1 cellular context compared by ENCODE assay signal in genomic region chr20:3795511-3796468, GRCh38.
TF ChIP-seq lines count a peak whose summit lies in the region.

CDC25B (plus strand) TSS chr20:3796310; CDS start chr20:3796532, 222 bp downstream.

TF ChIP-seq in HepG2, 621 proteins besides CTCF, POLR2A, EP300 and RAD21 (continued from another document and continues in another):
- TF ChIP-seq NCOA1 (CRISPR knock-in tag; IDR thresholded peaks at IDR 0.05) = no peak
- TF ChIP-seq, protein P1, sequence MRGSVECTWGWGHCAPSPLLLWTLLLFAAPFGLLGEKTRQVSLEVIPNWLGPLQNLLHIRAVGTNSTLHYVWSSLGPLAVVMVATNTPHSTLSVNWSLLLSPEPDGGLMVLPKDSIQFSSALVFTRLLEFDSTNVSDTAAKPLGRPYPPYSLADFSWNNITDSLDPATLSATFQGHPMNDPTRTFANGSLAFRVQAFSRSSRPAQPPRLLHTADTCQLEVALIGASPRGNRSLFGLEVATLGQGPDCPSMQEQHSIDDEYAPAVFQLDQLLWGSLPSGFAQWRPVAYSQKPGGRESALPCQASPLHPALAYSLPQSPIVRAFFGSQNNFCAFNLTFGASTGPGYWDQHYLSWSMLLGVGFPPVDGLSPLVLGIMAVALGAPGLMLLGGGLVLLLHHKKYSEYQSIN (CRISPR knock-in tag; IDR thresholded peaks at IDR 0.05; ENCODE audit: borderline replicate concordance) = no peak
- TF ChIP-seq ELF1 (CRISPR knock-in tag; IDR thresholded peaks at IDR 0.05) = peak; percentile 77
- TF ChIP-seq ZNF724P (CRISPR knock-in tag; IDR thresholded peaks at IDR 0.05; ENCODE audit: borderline replicate concordance) = no peak
- peak; percentile 80; the same call in 1 of the 3 replicates for TF ChIP-seq MXI1 (IDR thresholded peaks at IDR 0.05; ENCODE audit: borderline replicate concordance, low read depth, low read length)
- peak; percentile 60; the same call in 1 of the 2 replicates for TF ChIP-seq ZFP90 (CRISPR knock-in tag; IDR thresholded peaks at IDR 0.05; ENCODE audit: borderline replicate concordance)
- TF ChIP-seq SP1 (IDR thresholded peaks at IDR 0.05) = no peak
- TF ChIP-seq SP1 (CRISPR knock-in tag; IDR thresholded peaks at IDR 0.05) = peak; percentile 59
- no peak for TF ChIP-seq CBX2 (IDR thresholded peaks at IDR 0.05; ENCODE audit: low read depth, low read length)
- TF ChIP-seq CBX2 (CRISPR knock-in tag; IDR thresholded peaks at IDR 0.05; ENCODE audit: low read depth) = 0 out of 2 replicates have a peak, but pooled peaks have one; percentile 19
- no peak for TF ChIP-seq EZH2 (conservative IDR thresholded peaks at IDR 0.05; ENCODE audit: low read depth, low read length)
- TF ChIP-seq, protein P2, sequence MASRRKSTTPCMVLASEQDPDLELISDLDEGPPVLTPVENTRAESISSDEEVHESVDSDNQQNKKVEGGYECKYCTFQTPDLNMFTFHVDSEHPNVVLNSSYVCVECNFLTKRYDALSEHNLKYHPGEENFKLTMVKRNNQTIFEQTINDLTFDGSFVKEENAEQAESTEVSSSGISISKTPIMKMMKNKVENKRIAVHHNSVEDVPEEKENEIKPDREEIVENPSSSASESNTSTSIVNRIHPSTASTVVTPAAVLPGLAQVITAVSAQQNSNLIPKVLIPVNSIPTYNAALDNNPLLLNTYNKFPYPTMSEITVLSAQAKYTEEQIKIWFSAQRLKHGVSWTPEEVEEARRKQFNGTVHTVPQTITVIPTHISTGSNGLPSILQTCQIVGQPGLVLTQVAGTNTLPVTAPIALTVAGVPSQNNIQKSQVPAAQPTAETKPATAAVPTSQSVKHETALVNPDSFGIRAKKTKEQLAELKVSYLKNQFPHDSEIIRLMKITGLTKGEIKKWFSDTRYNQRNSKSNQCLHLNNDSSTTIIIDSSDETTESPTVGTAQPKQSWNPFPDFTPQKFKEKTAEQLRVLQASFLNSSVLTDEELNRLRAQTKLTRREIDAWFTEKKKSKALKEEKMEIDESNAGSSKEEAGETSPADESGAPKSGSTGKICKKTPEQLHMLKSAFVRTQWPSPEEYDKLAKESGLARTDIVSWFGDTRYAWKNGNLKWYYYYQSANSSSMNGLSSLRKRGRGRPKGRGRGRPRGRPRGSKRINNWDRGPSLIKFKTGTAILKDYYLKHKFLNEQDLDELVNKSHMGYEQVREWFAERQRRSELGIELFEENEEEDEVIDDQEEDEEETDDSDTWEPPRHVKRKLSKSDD (CRISPR knock-in tag; IDR thresholded peaks at IDR 0.05; ENCODE audit: low read depth) = peak; percentile 93
- TF ChIP-seq E2F5 (CRISPR knock-in tag; conservative IDR thresholded peaks at IDR 0.05) = peak; percentile 93
- no peak for TF ChIP-seq PPARG (CRISPR knock-in tag; conservative IDR thresholded peaks at IDR 0.05)
- TF ChIP-seq KDM3A (CRISPR knock-in tag; IDR thresholded peaks at IDR 0.05; ENCODE audit: low read depth) = peak; percentile 57; the same call in 1 of the 2 replicates
- TF ChIP-seq JARID2 (CRISPR knock-in tag; IDR thresholded peaks at IDR 0.05; ENCODE audit: insufficient replicate concordance) = no peak
- peak; percentile 76; the same call in 1 of the 2 replicates for TF ChIP-seq ZNF24 (IDR thresholded peaks at IDR 0.05)
- TF ChIP-seq ZNF556 (CRISPR knock-in tag; IDR thresholded peaks at IDR 0.05; ENCODE audit: borderline replicate concordance) = peak; percentile 89; the same call in 1 of the 2 replicates
- TF ChIP-seq, protein P3, sequence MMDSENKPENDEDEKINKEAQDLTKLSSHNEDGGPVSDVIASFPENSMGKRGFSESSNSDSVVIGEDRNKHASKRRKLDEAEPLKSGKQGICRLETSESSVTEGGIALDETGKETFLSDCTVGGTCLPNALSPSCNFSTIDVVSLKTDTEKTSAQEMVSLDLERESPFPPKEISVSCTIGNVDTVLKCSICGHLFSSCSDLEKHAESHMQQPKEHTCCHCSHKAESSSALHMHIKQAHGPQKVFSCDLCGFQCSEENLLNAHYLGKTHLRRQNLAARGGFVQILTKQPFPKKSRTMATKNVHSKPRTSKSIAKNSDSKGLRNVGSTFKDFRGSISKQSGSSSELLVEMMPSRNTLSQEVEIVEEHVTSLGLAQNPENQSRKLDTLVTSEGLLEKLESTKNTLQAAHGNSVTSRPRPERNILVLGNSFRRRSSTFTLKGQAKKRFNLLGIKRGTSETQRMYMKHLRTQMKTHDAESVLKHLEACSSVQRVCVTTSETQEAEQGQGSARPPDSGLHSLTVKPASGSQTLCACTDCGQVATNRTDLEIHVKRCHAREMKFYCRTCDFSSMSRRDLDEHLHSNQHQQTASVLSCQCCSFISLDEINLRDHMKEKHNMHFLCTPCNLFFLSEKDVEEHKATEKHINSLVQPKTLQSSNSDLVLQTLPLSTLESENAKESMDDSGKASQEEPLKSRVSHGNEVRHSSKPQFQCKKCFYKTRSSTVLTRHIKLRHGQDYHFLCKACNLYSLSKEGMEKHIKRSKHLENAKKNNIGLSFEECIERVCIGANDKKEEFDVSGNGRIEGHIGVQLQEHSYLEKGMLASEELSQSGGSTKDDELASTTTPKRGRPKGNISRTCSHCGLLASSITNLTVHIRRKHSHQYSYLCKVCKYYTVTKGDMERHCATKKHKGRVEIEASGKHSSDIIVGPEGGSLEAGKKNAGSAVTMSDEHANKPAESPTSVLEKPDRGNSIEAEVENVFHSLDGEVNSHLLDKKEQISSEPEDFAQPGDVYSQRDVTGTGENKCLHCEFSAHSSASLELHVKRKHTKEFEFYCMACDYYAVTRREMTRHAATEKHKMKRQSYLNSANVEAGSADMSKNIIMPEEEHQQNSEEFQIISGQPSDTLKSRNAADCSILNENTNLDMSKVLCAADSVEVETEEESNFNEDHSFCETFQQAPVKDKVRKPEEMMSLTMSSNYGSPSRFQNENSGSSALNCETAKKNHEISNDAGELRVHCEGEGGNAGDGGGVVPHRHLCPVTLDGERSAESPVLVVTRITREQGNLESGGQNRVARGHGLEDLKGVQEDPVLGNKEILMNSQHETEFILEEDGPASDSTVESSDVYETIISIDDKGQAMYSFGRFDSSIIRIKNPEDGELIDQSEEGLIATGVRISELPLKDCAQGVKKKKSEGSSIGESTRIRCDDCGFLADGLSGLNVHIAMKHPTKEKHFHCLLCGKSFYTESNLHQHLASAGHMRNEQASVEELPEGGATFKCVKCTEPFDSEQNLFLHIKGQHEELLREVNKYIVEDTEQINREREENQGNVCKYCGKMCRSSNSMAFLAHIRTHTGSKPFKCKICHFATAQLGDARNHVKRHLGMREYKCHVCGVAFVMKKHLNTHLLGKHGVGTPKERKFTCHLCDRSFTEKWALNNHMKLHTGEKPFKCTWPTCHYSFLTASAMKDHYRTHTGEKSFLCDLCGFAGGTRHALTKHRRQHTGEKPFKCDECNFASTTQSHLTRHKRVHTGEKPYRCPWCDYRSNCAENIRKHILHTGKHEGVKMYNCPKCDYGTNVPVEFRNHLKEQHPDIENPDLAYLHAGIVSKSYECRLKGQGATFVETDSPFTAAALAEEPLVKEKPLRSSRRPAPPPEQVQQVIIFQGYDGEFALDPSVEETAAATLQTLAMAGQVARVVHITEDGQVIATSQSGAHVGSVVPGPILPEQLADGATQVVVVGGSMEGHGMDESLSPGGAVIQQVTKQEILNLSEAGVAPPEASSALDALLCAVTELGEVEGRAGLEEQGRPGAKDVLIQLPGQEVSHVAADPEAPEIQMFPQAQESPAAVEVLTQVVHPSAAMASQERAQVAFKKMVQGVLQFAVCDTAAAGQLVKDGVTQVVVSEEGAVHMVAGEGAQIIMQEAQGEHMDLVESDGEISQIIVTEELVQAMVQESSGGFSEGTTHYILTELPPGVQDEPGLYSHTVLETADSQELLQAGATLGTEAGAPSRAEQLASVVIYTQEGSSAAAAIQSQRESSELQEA (CRISPR knock-in tag; IDR thresholded peaks at IDR 0.05; ENCODE audit: not compliant biosample characterization) = no peak
- no peak; the same call in 1 of the 2 replicates for TF ChIP-seq DMTF1 (CRISPR knock-in tag; IDR thresholded peaks at IDR 0.05)
- TF ChIP-seq MEIS2 (CRISPR knock-in tag; IDR thresholded peaks at IDR 0.05) = peak; percentile 83
- peak; percentile 41 for TF ChIP-seq HOXA5 (CRISPR knock-in tag; IDR thresholded peaks at IDR 0.05)
- no peak; the same call in 1 of the 2 replicates for TF ChIP-seq ARID2 (CRISPR knock-in tag; IDR thresholded peaks at IDR 0.05; ENCODE audit: borderline replicate concordance)
- TF ChIP-seq ZNF7 (CRISPR knock-in tag; IDR thresholded peaks at IDR 0.05) = no peak
- TF ChIP-seq ISL2 (CRISPR knock-in tag; IDR thresholded peaks at IDR 0.05) = peak; percentile 21; the same call in 1 of the 2 replicates
- TF ChIP-seq KDM6A (CRISPR knock-in tag; IDR thresholded peaks at IDR 0.05; ENCODE audit: low read depth) = no peak
- no peak for TF ChIP-seq SMARCC2 (IDR thresholded peaks at IDR 0.05)
- TF ChIP-seq, protein P4, sequence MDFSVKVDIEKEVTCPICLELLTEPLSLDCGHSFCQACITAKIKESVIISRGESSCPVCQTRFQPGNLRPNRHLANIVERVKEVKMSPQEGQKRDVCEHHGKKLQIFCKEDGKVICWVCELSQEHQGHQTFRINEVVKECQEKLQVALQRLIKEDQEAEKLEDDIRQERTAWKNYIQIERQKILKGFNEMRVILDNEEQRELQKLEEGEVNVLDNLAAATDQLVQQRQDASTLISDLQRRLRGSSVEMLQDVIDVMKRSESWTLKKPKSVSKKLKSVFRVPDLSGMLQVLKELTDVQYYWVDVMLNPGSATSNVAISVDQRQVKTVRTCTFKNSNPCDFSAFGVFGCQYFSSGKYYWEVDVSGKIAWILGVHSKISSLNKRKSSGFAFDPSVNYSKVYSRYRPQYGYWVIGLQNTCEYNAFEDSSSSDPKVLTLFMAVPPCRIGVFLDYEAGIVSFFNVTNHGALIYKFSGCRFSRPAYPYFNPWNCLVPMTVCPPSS (IDR thresholded peaks at IDR 0.05) = no peak
- no peak for TF ChIP-seq THYN1 (CRISPR knock-in tag; IDR thresholded peaks at IDR 0.05; ENCODE audit: borderline replicate concordance, low read depth)
- peak; percentile 48; the same call in 1 of the 2 replicates for TF ChIP-seq ZNF747 (CRISPR knock-in tag; IDR thresholded peaks at IDR 0.05; ENCODE audit: borderline replicate concordance)
- TF ChIP-seq ARHGAP35 (CRISPR knock-in tag; IDR thresholded peaks at IDR 0.05; ENCODE audit: borderline replicate concordance) = no peak; the same call in 1 of the 2 replicates
- TF ChIP-seq ZNF460 (CRISPR knock-in tag; IDR thresholded peaks at IDR 0.05; ENCODE audit: borderline replicate concordance) = no peak
- TF ChIP-seq ZNF652 (CRISPR knock-in tag; IDR thresholded peaks at IDR 0.05; ENCODE audit: borderline replicate concordance, low read depth) = no peak
- peak; percentile 62 for TF ChIP-seq TEAD3 (CRISPR knock-in tag; optimal IDR thresholded peaks at IDR 0.05; ENCODE audit: borderline replicate concordance)
- TF ChIP-seq LRRFIP1 (CRISPR knock-in tag; conservative IDR thresholded peaks at IDR 0.05) = no peak
- TF ChIP-seq BRCA1 (CRISPR knock-in tag; IDR thresholded peaks at IDR 0.05) = no peak
- TF ChIP-seq NR1H2 (CRISPR knock-in tag; IDR thresholded peaks at IDR 0.05; ENCODE audit: borderline replicate concordance, low read depth) = no peak
- TF ChIP-seq ZKSCAN1 (IDR thresholded peaks at IDR 0.05; ENCODE audit: low read length) = no peak
- TF ChIP-seq ZNF784 (CRISPR knock-in tag; IDR thresholded peaks at IDR 0.05; ENCODE audit: borderline replicate concordance) = no peak
- no peak for TF ChIP-seq ZNF253 (CRISPR knock-in tag; IDR thresholded peaks at IDR 0.05; ENCODE audit: borderline replicate concordance)
- TF ChIP-seq ZSCAN21 (CRISPR knock-in tag; IDR thresholded peaks at IDR 0.05; ENCODE audit: borderline replicate concordance) = peak; percentile 88
- TF ChIP-seq ZNF501 (CRISPR knock-in tag; IDR thresholded peaks at IDR 0.05) = peak; percentile 85
